Comparison of ENCODE assay signal across 8 cellular contexts in the genomic region with DNA sequence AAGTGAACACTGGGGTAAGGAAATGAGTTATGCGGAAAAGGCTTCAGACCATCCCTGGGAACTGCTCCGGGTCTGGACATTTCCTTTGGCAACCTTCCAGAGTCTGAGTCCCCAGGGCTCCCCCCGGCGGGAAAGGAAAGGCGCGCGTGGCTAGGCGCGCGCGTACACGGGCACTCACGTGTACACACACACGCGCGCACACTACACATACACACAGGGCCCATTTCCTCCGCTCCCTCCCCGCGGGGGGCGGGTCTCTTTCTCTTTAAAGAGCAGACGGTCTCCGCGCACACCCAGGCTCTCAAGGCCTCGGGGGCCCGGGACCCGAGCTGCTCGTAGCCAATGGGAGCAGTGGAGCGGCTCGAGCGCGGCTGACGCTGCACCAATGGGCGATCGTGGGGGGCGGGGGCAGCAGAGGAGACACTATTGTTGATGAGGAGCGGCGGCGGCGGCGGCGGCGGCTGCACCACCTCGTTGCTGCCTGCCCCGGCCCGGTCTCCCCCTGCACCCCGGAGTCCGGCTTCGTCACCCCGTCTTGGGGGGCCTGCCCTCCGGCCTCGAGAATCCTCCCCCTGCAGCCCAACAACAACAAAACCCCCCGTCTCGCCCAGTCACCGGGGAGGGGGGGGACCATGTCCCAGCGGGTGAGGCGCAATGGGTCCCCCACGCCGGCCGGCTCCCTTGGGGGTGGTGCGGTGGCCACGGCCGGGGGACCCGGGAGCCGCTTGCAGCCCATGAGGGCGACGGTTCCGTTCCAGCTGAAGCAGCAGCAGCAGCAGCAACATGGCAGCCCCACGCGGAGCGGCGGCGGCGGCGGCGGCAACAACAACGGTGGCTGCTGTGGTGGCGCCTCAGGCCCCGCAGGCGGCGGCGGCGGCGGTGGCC. TPM values are rescaled to one million over a fixed set of nuclear protein-coding genes. Genes with fewer than 3 reads are reported as not detected.
DNase-seq lines count a peak whose midpoint lies in the region; ATAC-seq and TF ChIP-seq lines count a peak whose summit lies in the region.

A gene (plus strand): TSS at position 414 of the 885 bp plus-strand sequence. CDS start 219 bp downstream, at position 633.

- H3K4me3 ChIP-seq in rectal smooth muscle tissue (ENCODE audit: low read length) (peak within 1 kb of the TSS; percentile 74), vagina (peak within 1 kb of the TSS; percentile 74 to 99)

- H3K36me3 ChIP-seq in rectal smooth muscle tissue (ENCODE audit: control insufficient read depth, insufficient read depth, low read length) (no peaks in the 10 kb centered on the region), vagina (no peaks in the 10 kb centered on the region)

- DNase-seq in NCI-H2029 treated with DMSO at 0.1 percent for 48 hours (lab: John Stamatoyannopoulos, UW) (peak; percentile 78), T-helper 9 cell (peak; percentile 96), astrocyte of the hippocampus (ENCODE audit: low read depth, low spot score) (peak; percentile 99), hepatic stellate cell (ENCODE audit: low spot score) (peak; percentile 98), vagina (ENCODE audit: extremely low spot score in 2 of 2) (peak; percentile 97 to 99)

- intact Hi-C loops in vagina (cut with DNase I): no loop called here

- ATAC-seq in GM18511 (IDR thresholded peaks at IDR 0.05; ENCODE audit: unreplicated experiment) (peak; percentile 91), HG03025 (IDR thresholded peaks at IDR 0.05; ENCODE audit: low FRiP score, unreplicated experiment) (peak; percentile 92)

- TF ChIP-seq CTCF in vagina (IDR thresholded peaks at IDR 0.05): no peak

- no peaks in the 10 kb centered on the region for H3K9me3 ChIP-seq in vagina

- peaks cover 6% of the 10 kb centered on the region for H3K4me1 ChIP-seq in rectal smooth muscle tissue (ENCODE audit: control insufficient read depth, insufficient read depth, low read length)
- peaks cover 15% of the 10 kb centered on the region for H3K4me1 ChIP-seq in vagina

- peak within 1 kb of the TSS; percentile 68 for H3K9ac ChIP-seq in rectal smooth muscle tissue (ENCODE audit: low read length)

- no peaks in the 10 kb centered on the region for H3K27me3 ChIP-seq in rectal smooth muscle tissue (ENCODE audit: control insufficient read depth, insufficient read depth, low read length)
- H3K27me3 ChIP-seq in vagina: no peaks in the 10 kb centered on the region

- TF ChIP-seq POLR2A in vagina (IDR thresholded peaks at IDR 0.05): peak in 1 of 2 donors; percentile 67

- H3K27ac ChIP-seq in rectal smooth muscle tissue (ENCODE audit: low read depth, low read length) (peak within 1 kb of the TSS; percentile 83), vagina (peak within 1 kb of the TSS; percentile 92)

RNA-seq across cellular contexts. Expression of the gene that starts here (rescaled TPM):
- 13.5 TPM for total RNA-seq in vagina

Comparison
In these comparisons a context has a peak if more than half of its experiments do, and no peak if none do; other contexts are left out.
1. Peak in every context shown above with its lines: DNase-seq, ATAC-seq, H3K4me3 ChIP-seq and H3K27ac ChIP-seq.